ENCODE assay signal across 14 cellular contexts in the genomic region with DNA sequence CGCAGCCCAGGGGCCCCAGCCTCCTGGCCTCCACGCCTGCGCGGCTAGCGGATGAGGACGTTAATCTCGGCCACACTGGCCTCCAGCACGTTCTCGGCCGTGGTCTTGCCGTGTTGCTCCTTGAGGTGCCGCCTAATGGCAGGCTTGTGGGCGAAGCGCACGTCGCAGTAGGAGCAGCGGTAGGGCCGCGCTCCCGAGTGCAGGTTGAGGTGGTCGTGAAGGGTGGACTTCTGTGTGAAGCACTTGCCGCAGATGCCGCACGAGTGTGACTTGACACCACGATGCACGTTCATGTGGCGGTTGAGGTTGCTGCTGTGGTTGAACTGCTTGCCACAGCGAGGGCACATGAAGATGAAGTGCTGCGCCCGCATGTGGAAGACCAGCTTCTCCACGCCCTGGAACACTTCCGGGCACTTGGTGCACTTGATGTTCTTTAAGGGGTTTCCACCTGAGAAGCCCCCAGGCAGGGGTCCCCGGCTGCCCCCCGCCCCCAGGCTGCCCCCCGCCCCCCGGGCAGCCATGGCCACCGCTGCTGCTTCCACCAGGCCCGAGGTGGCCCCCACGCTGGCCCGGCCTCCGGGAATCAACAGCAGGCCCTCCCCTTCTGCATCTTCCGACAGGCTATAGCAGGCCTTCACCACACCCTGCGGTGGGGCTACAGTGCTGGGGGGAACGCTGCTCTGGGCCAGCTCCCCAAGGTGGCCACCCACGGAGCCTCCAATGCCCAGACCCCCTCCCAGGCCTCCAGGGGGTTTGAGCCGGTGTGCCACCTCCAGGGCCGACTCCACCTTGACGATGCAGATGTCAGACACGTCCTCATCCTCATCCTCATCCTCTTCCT. TPM values are rescaled to one million over a fixed set of nuclear protein-coding genes. Genes with fewer than 3 reads are reported as not detected.
DNase-seq lines count a peak whose midpoint lies in the region; FAIRE-seq and TF ChIP-seq lines count a peak whose summit lies in the region.
"Had no signal": no experiment of that assay in that cellular context is flagged by ENCODE, and none has a peak within 500 bp of the region (broad histone marks: within the 10 kb centered on the region; RNA-seq: fewer than 3 reads in every experiment).

No MANE protein-coding gene starts in this region.

- H3K36me3 ChIP-seq in SK-N-MC (ENCODE audit: insufficient read depth, low read length) (peaks cover 12% of the 10 kb centered on the region), hepatocyte (replicated peaks; ENCODE audit: insufficient read depth, low read depth) (no peaks in the 10 kb centered on the region)
- H3K36me3 ChIP-seq: neutrophil had no signal

- H3K9me2 ChIP-seq in hepatocyte (replicated peaks; ENCODE audit: insufficient read depth) = no peaks in the 10 kb centered on the region

- 92% methylated on average over 40 of the region's 49 CpGs for WGBS in hepatocyte (ENCODE audit: low lambda C conversion rate, missing lambda C conversion rate)

- peaks cover 37% of the 10 kb centered on the region for H3K79me2 ChIP-seq in hepatocyte

- H3K4me1 Mint-ChIP-seq in activated naive CD4-positive, alpha-beta T cell treated with anti-CD3 and anti-CD28 coated beads, Interleukin-2, amount 50 U/mL, for 24 hours = peaks cover 39% of the 10 kb centered on the region
- H3K4me1 Mint-ChIP-seq in stimulated activated naive CD8-positive, alpha-beta T cell treated with anti-CD3 and anti-CD28 coated beads, Interleukin-15, Interleukin-2, amounts not matched to agents 100 ng/mL and 50 ng/mL, for 24 hours (ENCODE audit: low read depth) = peaks cover 48% of the 10 kb centered on the region

- FAIRE-seq in RCC 7860 (lab: Jason Lieb, UNC) = no peak

- DNase-seq in activated naive CD4-positive, alpha-beta T cell treated with Interleukin-2 at 50 U/mL for 16 hours = no peak
- DNase-seq in SK-N-MC (ENCODE audit: low read depth, low spot score) (no peak), hepatocyte (ENCODE audit: low spot score) (no peak), NCI-H446 (lab: John Stamatoyannopoulos, UW) (no peak), RCC 7860 (ENCODE audit: low spot score) (no peak)
- no peak for DNase-seq in stimulated activated CD8-positive, alpha-beta memory T cell treated with anti-CD3 and anti-CD28 coated beads, Interleukin-4, amount 100 ng/mL, for 48 hours
- DNase-seq: activated CD4-positive, alpha-beta T cell treated with anti-CD3 and anti-CD28 coated beads, Interleukin-2, amount 50 U/mL, for 1 hour; AML-193; NCI-H1105; NCI-H526 treated with DMSO at 0.1 percent for 48 hours had no signal

- no peaks in the 10 kb centered on the region for H3K27me3 Mint-ChIP-seq in activated naive CD4-positive, alpha-beta T cell treated with anti-CD3 and anti-CD28 coated beads, Interleukin-2, amount 50 U/mL, for 24 hours
- H3K27me3 Mint-ChIP-seq in stimulated activated naive CD8-positive, alpha-beta T cell treated with anti-CD3 and anti-CD28 coated beads, Interleukin-15, Interleukin-2, amounts not matched to agents 100 ng/mL and 50 ng/mL, for 24 hours = no peaks in the 10 kb centered on the region

- H3K4me2 ChIP-seq in hepatocyte = peak overlapping the region; percentile 89

- no peaks in the 10 kb centered on the region for H3K27me3 ChIP-seq in hepatocyte
- H3K27me3 ChIP-seq: SJSA1 had no signal

- peak overlapping the region; percentile 80 for H3K4me3 Mint-ChIP-seq in activated naive CD4-positive, alpha-beta T cell treated with anti-CD3 and anti-CD28 coated beads, Interleukin-2, amount 50 U/mL, for 24 hours
- H3K4me3 Mint-ChIP-seq in stimulated activated naive CD8-positive, alpha-beta T cell treated with anti-CD3 and anti-CD28 coated beads, Interleukin-15, Interleukin-2, amounts not matched to agents 100 ng/mL and 50 ng/mL, for 24 hours = peak overlapping the region; percentile 26

- no peaks in the 10 kb centered on the region for H4K20me1 ChIP-seq in hepatocyte (ENCODE audit: insufficient read depth, poor library complexity, severe bottlenecking)

- no peaks in the 10 kb centered on the region for H3K9me3 Mint-ChIP-seq in activated naive CD4-positive, alpha-beta T cell treated with anti-CD3 and anti-CD28 coated beads, Interleukin-2, amount 50 U/mL, for 24 hours
- H3K9me3 Mint-ChIP-seq in stimulated activated naive CD8-positive, alpha-beta T cell treated with anti-CD3 and anti-CD28 coated beads, Interleukin-15, Interleukin-2, amounts not matched to agents 100 ng/mL and 50 ng/mL, for 24 hours = no peaks in the 10 kb centered on the region

- H3K4me1 ChIP-seq in hepatocyte (ENCODE audit: insufficient read depth) = peaks cover 24% of the 10 kb centered on the region

- H3K4me3 ChIP-seq in SK-N-MC (no peak overlapping the region), hepatocyte (no peak overlapping the region)
- H3K4me3 ChIP-seq: SJSA1 had no signal

- H3K27ac ChIP-seq in SK-N-MC = peak overlapping the region; percentile 46
- H3K27ac ChIP-seq in hepatocyte = no peak overlapping the region
- H3K27ac ChIP-seq: neutrophil, SJSA1 had no signal

- no peak overlapping the region for H3K27ac Mint-ChIP-seq in activated naive CD4-positive, alpha-beta T cell treated with anti-CD3 and anti-CD28 coated beads, Interleukin-2, amount 50 U/mL, for 24 hours
- H3K27ac Mint-ChIP-seq in stimulated activated naive CD8-positive, alpha-beta T cell treated with anti-CD3 and anti-CD28 coated beads, Interleukin-15, Interleukin-2, amounts not matched to agents 100 ng/mL and 50 ng/mL, for 24 hours = no peak overlapping the region

- H3K9ac ChIP-seq in SK-N-MC (ENCODE audit: insufficient read length) = no peak overlapping the region

- H3K36me3 Mint-ChIP-seq in activated naive CD4-positive, alpha-beta T cell treated with anti-CD3 and anti-CD28 coated beads, Interleukin-2, amount 50 U/mL, for 24 hours = no peaks in the 10 kb centered on the region
- H3K36me3 Mint-ChIP-seq in stimulated activated naive CD8-positive, alpha-beta T cell treated with anti-CD3 and anti-CD28 coated beads, Interleukin-15, Interleukin-2, amounts not matched to agents 100 ng/mL and 50 ng/mL, for 24 hours (ENCODE audit: low read depth) = peaks cover 8% of the 10 kb centered on the region

- no peak overlapping the region for H2AFZ ChIP-seq in hepatocyte

- TF ChIP-seq CTCF in hepatocyte (IDR thresholded peaks at IDR 0.05; ENCODE audit: poor library complexity) = no peak

- H3K9me3 ChIP-seq in SK-N-MC (ENCODE audit: low read depth, low read length) (no peaks in the 10 kb centered on the region), hepatocyte (ENCODE audit: low read depth) (no peaks in the 10 kb centered on the region)
- H3K9me3 ChIP-seq: neutrophil, SJSA1 had no signal

RNA-seq across cellular contexts. Expression of a gene that starts 1.8 kb away (rescaled TPM):
- total RNA-seq in hepatocyte = 4.4 and 4.9 TPM in 2 replicates
- 0.07 TPM in 1 of 2 replicates, not detected in the other for polyA plus RNA-seq in hepatocyte

RNA-seq across cellular contexts. Expression of a gene that starts 2.6 kb away (rescaled TPM):
- total RNA-seq in hepatocyte = 34.1 and 41.9 TPM in 2 replicates
- 40.0 and 44.6 TPM in 2 replicates for polyA plus RNA-seq in hepatocyte

RNA-seq across cellular contexts. Expression of a gene that starts 21.3 kb away (rescaled TPM):
- total RNA-seq in hepatocyte = 76.2 and 92.0 TPM in 2 replicates
- polyA plus RNA-seq in hepatocyte = 73.5 and 90.8 TPM in 2 replicates
- total RNA-seq: SJSA1 had no signal

RNA-seq across cellular contexts. Expression of a gene that starts 27.4 kb away (rescaled TPM):
- 46.3 and 48.3 TPM in 2 replicates for total RNA-seq in hepatocyte
- 41.1 and 46.4 TPM in 2 replicates for polyA plus RNA-seq in hepatocyte

RNA-seq across cellular contexts. Expression of a gene that starts 37.5 kb away (rescaled TPM):
- total RNA-seq in hepatocyte = 402 and 407 TPM in 2 replicates
- 331 and 388 TPM in 2 replicates for polyA plus RNA-seq in hepatocyte
